ENCODE assay signal across 1 cellular context in genomic region chr6:33163540-33163939, GRCh38.
TF ChIP-seq lines count a peak whose summit lies in the region.

No MANE protein-coding gene starts in this region.

TF ChIP-seq in H1, 55 proteins besides CTCF, POLR2A, EP300 and RAD21:
- TF ChIP-seq YY1 (IDR thresholded peaks at IDR 0.05; ENCODE audit: low read depth, low read length) (no peak), MAFK (IDR thresholded peaks at IDR 0.05; ENCODE audit: low read depth, low read length) (no peak), SIRT6 (IDR thresholded peaks at IDR 0.05; ENCODE audit: low read length) (no peak), NRF1 (IDR thresholded peaks at IDR 0.05; ENCODE audit: low read depth, low read length) (no peak), ZNF274 (IDR thresholded peaks at IDR 0.05; ENCODE audit: borderline replicate concordance, extremely low read depth, low read length) (no peak), CBX5 (IDR thresholded peaks at IDR 0.05; ENCODE audit: low read depth, low read length) (no peak), KDM5A (IDR thresholded peaks at IDR 0.05; ENCODE audit: low read length) (no peak), PHF8 (conservative IDR thresholded peaks at IDR 0.05; ENCODE audit: low read depth, low read length) (no peak), CEBPB (IDR thresholded peaks at IDR 0.05; ENCODE audit: low read depth, low read length) (no peak)
